In the genomic region with DNA sequence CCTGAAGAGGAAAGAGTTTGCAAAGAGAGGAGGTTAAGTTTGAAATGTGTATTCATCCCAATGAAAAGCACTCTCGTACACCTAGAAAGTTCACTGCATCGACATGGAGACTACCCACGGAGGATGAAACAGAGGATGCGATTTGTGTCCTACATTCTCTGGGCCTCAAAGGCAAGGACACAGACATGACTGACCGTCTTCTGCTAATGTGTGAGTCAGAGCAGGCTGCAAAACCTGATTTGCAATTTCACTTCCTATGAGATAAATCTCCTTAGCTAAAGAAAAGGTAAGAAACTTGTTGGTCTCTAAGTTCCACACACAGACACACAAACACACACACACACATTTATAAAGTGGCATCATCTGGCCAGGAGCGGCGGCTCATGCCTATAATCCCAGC, we compare ENCODE assay signal across 1 cellular context.
TF ChIP-seq lines count a peak whose summit lies in the region.

No MANE protein-coding gene starts in this region.

TF ChIP-seq in K562, 482 proteins besides CTCF, POLR2A, EP300 and RAD21 (continued from another document):
- TF ChIP-seq FOSL1 (tag; conservative IDR thresholded peaks at IDR 0.05) (peak; percentile 24; the same call in 1 of the 2 replicates), MTF1 (CRISPR knock-in tag; IDR thresholded peaks at IDR 0.05; ENCODE audit: borderline replicate concordance) (no peak), NCOR1 (IDR thresholded peaks at IDR 0.05) (no peak), SRSF3 (IDR thresholded peaks at IDR 0.05; ENCODE audit: insufficient read depth, low read length) (no peak), KLF16 (IDR thresholded peaks at IDR 0.05) (no peak), TRIM28 (IDR thresholded peaks at IDR 0.05) (no peak), NCOA4 (IDR thresholded peaks at IDR 0.05; ENCODE audit: partially characterized antibody) (no peak), KDM2B (CRISPR knock-in tag; IDR thresholded peaks at IDR 0.05) (no peak), BDP1 (IDR thresholded peaks at IDR 0.05; ENCODE audit: insufficient read depth, insufficient read length) (no peak)
TF ChIP-seq in K562: peak in this region for 5.
